Comparison of ENCODE assay signal across 14 cellular contexts in genomic region chr2:12739721-12740254, GRCh38.
"Had no signal": no experiment of that assay in that cellular context is flagged by ENCODE, and none has a peak within 500 bp of the region (broad histone marks: within the 10 kb centered on the region; RNA-seq: fewer than 3 reads in every experiment).

No MANE protein-coding gene starts in this region.

- H3K27ac ChIP-seq: neutrophil had no signal

- ATAC-seq: left colon had no signal

- DNase-seq: activated CD4-positive, CD25-positive, alpha-beta regulatory T cell treated with anti-CD3 and anti-CD28 coated beads, Interleukin-2, amount 50 U/mL, for 72 hours; activated naive CD4-positive, alpha-beta T cell treated with anti-CD3 and anti-CD28 coated beads, Interleukin-2, amount 50 U/mL, for 16 hours; adrenal gland; erythroblast; left colon; midbrain; stimulated activated CD4-positive, alpha-beta T cell treated with anti-CD3 and anti-CD28 coated beads, Interleukin-12 subunit alpha, Interleukin-12 subunit beta, amount 100 ng/mL, for 4 hours; stimulated activated CD4-positive, alpha-beta T cell treated with anti-CD3 and anti-CD28 coated beads, Interleukin-2, amount 100 ng/mL, for 24 hours; T1000; thyroid gland had no signal

- H3K9me3 Mint-ChIP-seq: activated T-helper 2 cell treated with anti-CD3 and anti-CD28 coated beads, Interferon-gamma antibody, Interleukin-2, Interleukin-4, amounts not matched to agents 10 μg/mL and 5 μg/mL and 100 μg/mL, durations not matched to agents 14 hours and 24 hours and 36 hours had no signal

- H3K36me3 ChIP-seq: neutrophil had no signal

- H3K4me3 ChIP-seq: adrenal gland, cardiac muscle cell, lung, thyroid gland had no signal

- H3K27me3 ChIP-seq: adrenal gland, cardiac muscle cell, thyroid gland had no signal

- H3K27ac Mint-ChIP-seq: activated T-helper 2 cell treated with anti-CD3 and anti-CD28 coated beads, Interferon-gamma antibody, Interleukin-2, Interleukin-4, amounts not matched to agents 10 μg/mL and 5 μg/mL and 100 μg/mL, durations not matched to agents 14 hours and 24 hours and 36 hours had no signal

- H3K9me3 ChIP-seq: adrenal gland, neutrophil, thyroid gland had no signal
